Comparison of ENCODE assay signal across 1 cellular context in genomic region chr1:151832318-151832984, GRCh38.
A peak's percentile ranks its signal among the peaks of the same experiment; 100 is the strongest.
TF ChIP-seq lines count a peak whose summit lies in the region.

No MANE protein-coding gene starts in this region.

TF ChIP-seq in HepG2, 621 proteins besides CTCF, POLR2A, EP300 and RAD21 (continued from another document and continues in another):
- 0 out of 2 replicates have a peak, but pooled peaks have one; percentile 43 for TF ChIP-seq ZNF451 (CRISPR knock-in tag; IDR thresholded peaks at IDR 0.05)
- peak; percentile 99 for TF ChIP-seq MLX (CRISPR knock-in tag; IDR thresholded peaks at IDR 0.05)
- peak; percentile 88 for TF ChIP-seq SAP130 (CRISPR knock-in tag; IDR thresholded peaks at IDR 0.05; ENCODE audit: low read depth)
- TF ChIP-seq RARA (CRISPR knock-in tag; IDR thresholded peaks at IDR 0.05), result peak; percentile 69
- peak; percentile 57; the same call in 1 of the 2 replicates for TF ChIP-seq HDAC2 (CRISPR knock-in tag; IDR thresholded peaks at IDR 0.05)
- peak; percentile 94 for TF ChIP-seq MAX (IDR thresholded peaks at IDR 0.05)
- peak; percentile 65; the same call in 1 of the 2 replicates for TF ChIP-seq GATAD1 (CRISPR knock-in tag; IDR thresholded peaks at IDR 0.05)
- TF ChIP-seq ATF7 (IDR thresholded peaks at IDR 0.05), result no peak
- no peak for TF ChIP-seq ATF7 (CRISPR knock-in tag; IDR thresholded peaks at IDR 0.05)
- no peak for TF ChIP-seq GPBP1L1 (CRISPR knock-in tag; IDR thresholded peaks at IDR 0.05)
- TF ChIP-seq ZNF546 (CRISPR knock-in tag; conservative IDR thresholded peaks at IDR 0.05), result 0 out of 2 replicates have a peak, but pooled peaks have one; percentile 34
- TF ChIP-seq ZFP1 (CRISPR knock-in tag; IDR thresholded peaks at IDR 0.05), result no peak
- peak; percentile 40 for TF ChIP-seq PHF8 (CRISPR knock-in tag; IDR thresholded peaks at IDR 0.05)
- no peak for TF ChIP-seq CHD4 (IDR thresholded peaks at IDR 0.05; ENCODE audit: borderline replicate concordance, low read length)
- TF ChIP-seq DMAP1 (CRISPR knock-in tag; IDR thresholded peaks at IDR 0.05), result peak; percentile 77
- TF ChIP-seq ELK4 (CRISPR knock-in tag; IDR thresholded peaks at IDR 0.05; ENCODE audit: borderline replicate concordance), result no peak
- peak; percentile 26; the same call in 1 of the 2 replicates for TF ChIP-seq ZSCAN21 (CRISPR knock-in tag; IDR thresholded peaks at IDR 0.05; ENCODE audit: borderline replicate concordance)
- TF ChIP-seq HIC2 (CRISPR knock-in tag; IDR thresholded peaks at IDR 0.05; ENCODE audit: low read depth), result peak; percentile 99
- peak; percentile 67; the same call in 1 of the 2 replicates for TF ChIP-seq ZFP41 (CRISPR knock-in tag; IDR thresholded peaks at IDR 0.05; ENCODE audit: borderline replicate concordance)
- peak; percentile 76; the same call in 1 of the 2 replicates for TF ChIP-seq CEBPB (IDR thresholded peaks at IDR 0.05; ENCODE audit: borderline replicate concordance, low read depth, low read length)
- TF ChIP-seq ZBTB39 (CRISPR knock-in tag; IDR thresholded peaks at IDR 0.05), result peak; percentile 43; the same call in 1 of the 2 replicates
- TF ChIP-seq TFE3 (CRISPR knock-in tag; IDR thresholded peaks at IDR 0.05), result peak; percentile 94
- TF ChIP-seq NFYB (CRISPR knock-in tag; IDR thresholded peaks at IDR 0.05), result no peak
- peak; percentile 93 for TF ChIP-seq ZNF740 (CRISPR knock-in tag; IDR thresholded peaks at IDR 0.05)
- no peak for TF ChIP-seq ETS1 (CRISPR knock-in tag; IDR thresholded peaks at IDR 0.05)
- peak; percentile 51; the same call in 1 of the 2 replicates for TF ChIP-seq ZNF574 (CRISPR knock-in tag; IDR thresholded peaks at IDR 0.05)
- peak; percentile 36; the same call in 1 of the 2 replicates for TF ChIP-seq SRF (IDR thresholded peaks at IDR 0.05; ENCODE audit: low read depth, low read length)
- TF ChIP-seq MXI1 (IDR thresholded peaks at IDR 0.05; ENCODE audit: borderline replicate concordance, low read depth, low read length), result peak; percentile 69; the same call in 1 of the 3 replicates
- TF ChIP-seq SALL1 (CRISPR knock-in tag; IDR thresholded peaks at IDR 0.05), result peak; percentile 49; the same call in 1 of the 2 replicates
- no peak for TF ChIP-seq PHF20 (CRISPR knock-in tag; IDR thresholded peaks at IDR 0.05)
- TF ChIP-seq GATAD2A (CRISPR knock-in tag; IDR thresholded peaks at IDR 0.05), result peak; percentile 84
- 0 out of 2 replicates have a peak, but pooled peaks have one; percentile 27 for TF ChIP-seq CBX5 (CRISPR knock-in tag; IDR thresholded peaks at IDR 0.05; ENCODE audit: borderline replicate concordance)
- 0 out of 2 replicates have a peak, but pooled peaks have one; percentile 30 for TF ChIP-seq ZNF607 (CRISPR knock-in tag; IDR thresholded peaks at IDR 0.05; ENCODE audit: borderline replicate concordance)
- peak; percentile 37; the same call in 1 of the 2 replicates for TF ChIP-seq ZFP91 (CRISPR knock-in tag; IDR thresholded peaks at IDR 0.05; ENCODE audit: borderline replicate concordance)
- TF ChIP-seq ZNF552 (CRISPR knock-in tag; IDR thresholded peaks at IDR 0.05; ENCODE audit: borderline replicate concordance), result 0 out of 2 replicates have a peak, but pooled peaks have one; percentile 35
- no peak for TF ChIP-seq ZNF580 (CRISPR knock-in tag; IDR thresholded peaks at IDR 0.05; ENCODE audit: borderline replicate concordance, low read depth)
- TF ChIP-seq FOXA1 (IDR thresholded peaks at IDR 0.05), result no peak
- peak; percentile 79 for TF ChIP-seq FOXA1 (CRISPR knock-in tag; IDR thresholded peaks at IDR 0.05)
- TF ChIP-seq HNF4A (CRISPR knock-in tag; IDR thresholded peaks at IDR 0.05), result peak; percentile 39; the same call in 1 of the 2 replicates
- 0 out of 2 replicates have a peak, but pooled peaks have one; percentile 19 for TF ChIP-seq FOXP4 (CRISPR knock-in tag; IDR thresholded peaks at IDR 0.05)
- no peak for TF ChIP-seq FOXP1 (IDR thresholded peaks at IDR 0.05)
- TF ChIP-seq FOXP1 (CRISPR knock-in tag; IDR thresholded peaks at IDR 0.05), result peak; percentile 69
- TF ChIP-seq ERF (CRISPR knock-in tag; IDR thresholded peaks at IDR 0.05), result peak; percentile 57; the same call in 1 of the 2 replicates
- 0 out of 2 replicates have a peak, but pooled peaks have one; percentile 56 for TF ChIP-seq SMAD3 (CRISPR knock-in tag; IDR thresholded peaks at IDR 0.05)
